ENCODE assay signal across 21 cellular contexts in the genomic region with DNA sequence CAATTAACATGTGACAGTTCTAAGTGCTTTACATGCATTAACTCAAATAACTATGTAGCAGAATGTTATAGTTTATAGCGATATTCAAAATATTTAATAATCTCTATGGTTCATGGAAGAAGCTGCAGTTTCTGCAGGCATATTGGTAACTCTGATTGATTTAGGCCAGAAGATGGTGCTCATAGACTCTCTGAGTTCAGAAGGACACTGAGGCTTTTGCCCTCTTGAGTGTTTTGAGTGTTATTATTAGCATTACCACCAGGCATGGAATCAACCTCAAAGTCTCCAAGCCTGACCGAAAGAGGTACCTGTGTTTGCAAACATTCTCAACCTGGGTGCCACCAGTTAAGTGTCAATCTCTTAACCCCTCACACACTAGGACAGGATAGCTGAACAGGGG.
DNase-seq lines count a peak whose midpoint lies in the region; ATAC-seq and TF ChIP-seq lines count a peak whose summit lies in the region.
"Had no signal": no experiment of that assay in that cellular context is flagged by ENCODE, and none has a peak within 500 bp of the region (broad histone marks: within the 10 kb centered on the region; RNA-seq: fewer than 3 reads in every experiment).

No MANE protein-coding gene starts in this region.

- no TSS peak for BruUV-seq in A673 (replicated peaks; lab: Mats Ljungman, UMichigan)

- peak; percentile 42 for TF ChIP-seq CTCF in A673 (conservative IDR thresholded peaks at IDR 0.05; ENCODE audit: low read depth, low read length)
- TF ChIP-seq CTCF in chondrocyte (IDR thresholded peaks at IDR 0.05): peak; percentile 35
- TF ChIP-seq CTCF in left lung (IDR thresholded peaks at IDR 0.05): no peak
- no peak for TF ChIP-seq CTCF in glutamatergic neuron (IDR thresholded peaks at IDR 0.05; ENCODE audit: partially characterized antibody, unreplicated experiment)

- H3K4me1 ChIP-seq in A673 (ENCODE audit: insufficient read depth, low read length, poor library complexity, severe bottlenecking) (peaks cover 17% of the 10 kb centered on the region), left lung (no peaks in the 10 kb centered on the region)
- H3K4me1 ChIP-seq: BE2C, SJCRH30 had no signal

- POLR2A ChIA-PET in A673 (lab: Charles Lee; ENCODE audit: low non-redundant PET): no interaction called here

- TF ChIP-seq RAD21 in Ishikawa (IDR thresholded peaks at IDR 0.05; ENCODE audit: low read depth): 0 out of 2 replicates have a peak, but pooled peaks have one; percentile 8

- H3K27ac Mint-ChIP-seq in chondrocyte (ENCODE audit: unreplicated experiment) (no peak overlapping the region), glutamatergic neuron (ENCODE audit: unreplicated experiment) (no peak overlapping the region)
- no peak overlapping the region for H3K27ac Mint-ChIP-seq in activated naive CD4-positive, alpha-beta T cell treated with anti-CD3 and anti-CD28 coated beads, Interleukin-2, amount 10 ng/mL, durations not matched to agents 7 days and 5 days
- H3K27ac Mint-ChIP-seq: CD4-positive, alpha-beta T cell had no signal

- H3K4me1 Mint-ChIP-seq in chondrocyte (ENCODE audit: low read depth) (no peaks in the 10 kb centered on the region), glutamatergic neuron (ENCODE audit: low read depth, unreplicated experiment) (no peaks in the 10 kb centered on the region)
- H3K4me1 Mint-ChIP-seq in activated naive CD4-positive, alpha-beta T cell treated with anti-CD3 and anti-CD28 coated beads, Interleukin-2, amount 10 ng/mL, durations not matched to agents 7 days and 5 days: no peaks in the 10 kb centered on the region

- peaks cover 4% of the 10 kb centered on the region for H3K36me3 Mint-ChIP-seq in chondrocyte (ENCODE audit: low read depth)
- H3K36me3 Mint-ChIP-seq in glutamatergic neuron (ENCODE audit: unreplicated experiment): no peaks in the 10 kb centered on the region
- H3K36me3 Mint-ChIP-seq in activated naive CD4-positive, alpha-beta T cell treated with anti-CD3 and anti-CD28 coated beads, Interleukin-2, amount 10 ng/mL, durations not matched to agents 7 days and 5 days: no peaks in the 10 kb centered on the region

- intact Hi-C loops in A673 (cut with micrococcal nuclease; ENCODE audit: unreplicated experiment): loop anchor here (2.0 to 5.0 kb wide), 2 partner anchors 121 to 677 kb away; no protein-coding TSS in a partner anchor
- intact Hi-C loops in left lung (cut with DNase I): no loop called here

- CTCF ChIA-PET in A673 (lab: Charles Lee): no interaction called here
- CTCF ChIA-PET in activated naive CD4-positive, alpha-beta T cell treated with anti-CD3 and anti-CD28 coated beads, Interleukin-2, amount 10 ng/mL, durations not matched to agents 7 days and 5 days (lab: Charles Lee): no interaction called here

- ATAC-seq in left lung: peak; percentile 30
- ATAC-seq: Panc1 had no signal

- H3K9me3 Mint-ChIP-seq in chondrocyte (ENCODE audit: low read depth): peaks cover 21% of the 10 kb centered on the region
- H3K9me3 Mint-ChIP-seq in glutamatergic neuron (ENCODE audit: unreplicated experiment): no peaks in the 10 kb centered on the region
- peaks cover 9% of the 10 kb centered on the region for H3K9me3 Mint-ChIP-seq in activated naive CD4-positive, alpha-beta T cell treated with anti-CD3 and anti-CD28 coated beads, Interleukin-2, amount 10 ng/mL, durations not matched to agents 7 days and 5 days

- H3K4me3 ChIP-seq in A673 (ENCODE audit: low read depth, low read length, poor library complexity, severe bottlenecking) (no peak overlapping the region), left lung (no peak overlapping the region)
- H3K4me3 ChIP-seq: SJCRH30 had no signal

- no peak for TF ChIP-seq EP300 in Ishikawa (IDR thresholded peaks at IDR 0.05; ENCODE audit: borderline replicate concordance)

- H3K27ac ChIP-seq in A673 (ENCODE audit: low read depth, low read length, poor library complexity, severe bottlenecking) (no peak overlapping the region), left lung (no peak overlapping the region)
- H3K27ac ChIP-seq: SJCRH30 had no signal

- H3K36me3 ChIP-seq in A673 (ENCODE audit: insufficient read depth, low read length, poor library complexity, severe bottlenecking) (no peaks in the 10 kb centered on the region), left lung (no peaks in the 10 kb centered on the region)
- H3K36me3 ChIP-seq: BE2C, SJCRH30 had no signal

- H3K9me3 ChIP-seq in A673 (ENCODE audit: low read depth, low read length, poor library complexity, severe bottlenecking): no peaks in the 10 kb centered on the region
- no peaks in the 10 kb centered on the region for H3K9me3 ChIP-seq in left lung
- H3K9me3 ChIP-seq: BE2C had no signal

- H3K27me3 Mint-ChIP-seq in chondrocyte (ENCODE audit: low read depth) (no peaks in the 10 kb centered on the region), glutamatergic neuron (ENCODE audit: unreplicated experiment) (no peaks in the 10 kb centered on the region)
- H3K27me3 Mint-ChIP-seq in activated naive CD4-positive, alpha-beta T cell treated with anti-CD3 and anti-CD28 coated beads, Interleukin-2, amount 10 ng/mL, durations not matched to agents 7 days and 5 days: no peaks in the 10 kb centered on the region
- H3K27me3 Mint-ChIP-seq: CD4-positive, alpha-beta T cell had no signal

- no peaks in the 10 kb centered on the region for H3K27me3 ChIP-seq in A673 (replicated peaks; ENCODE audit: insufficient read depth, low read depth, low read length, poor library complexity)
- H3K27me3 ChIP-seq in left lung: no peaks in the 10 kb centered on the region
- H3K27me3 ChIP-seq: BE2C, SJCRH30 had no signal

- DNase-seq in A673 (ENCODE audit: low spot score) (peak; percentile 49), chondrocyte (ENCODE audit: low spot score) (no peak), left lung (no peak), glutamatergic neuron (no peak), COR-L47 (lab: John Stamatoyannopoulos, UW) (no peak), NCI-H2227 (lab: John Stamatoyannopoulos, UW; ENCODE audit: unreplicated experiment) (no peak)
- no peak for DNase-seq in activated naive CD4-positive, alpha-beta T cell treated with anti-CD3 and anti-CD28 coated beads, Interleukin-2, amount 10 ng/mL, durations not matched to agents 7 days and 5 days
- DNase-seq: BE2C; CD4-positive, alpha-beta T cell; DMS153; EL; H7; KBM-7; NCI-H1105; NCI-H187; NCI-H2107; NCI-H345; NCI-H526 treated with DMSO at 0.1 percent for 48 hours had no signal

- H3K4me3 Mint-ChIP-seq in chondrocyte (ENCODE audit: unreplicated experiment) (no peak overlapping the region), glutamatergic neuron (ENCODE audit: unreplicated experiment) (no peak overlapping the region)
- no peak overlapping the region for H3K4me3 Mint-ChIP-seq in activated naive CD4-positive, alpha-beta T cell treated with anti-CD3 and anti-CD28 coated beads, Interleukin-2, amount 10 ng/mL, durations not matched to agents 7 days and 5 days
- H3K4me3 Mint-ChIP-seq: CD4-positive, alpha-beta T cell had no signal

TF ChIP-seq in Ishikawa, 13 proteins besides CTCF, POLR2A, EP300 and RAD21:
- TF ChIP-seq, protein P1, sequence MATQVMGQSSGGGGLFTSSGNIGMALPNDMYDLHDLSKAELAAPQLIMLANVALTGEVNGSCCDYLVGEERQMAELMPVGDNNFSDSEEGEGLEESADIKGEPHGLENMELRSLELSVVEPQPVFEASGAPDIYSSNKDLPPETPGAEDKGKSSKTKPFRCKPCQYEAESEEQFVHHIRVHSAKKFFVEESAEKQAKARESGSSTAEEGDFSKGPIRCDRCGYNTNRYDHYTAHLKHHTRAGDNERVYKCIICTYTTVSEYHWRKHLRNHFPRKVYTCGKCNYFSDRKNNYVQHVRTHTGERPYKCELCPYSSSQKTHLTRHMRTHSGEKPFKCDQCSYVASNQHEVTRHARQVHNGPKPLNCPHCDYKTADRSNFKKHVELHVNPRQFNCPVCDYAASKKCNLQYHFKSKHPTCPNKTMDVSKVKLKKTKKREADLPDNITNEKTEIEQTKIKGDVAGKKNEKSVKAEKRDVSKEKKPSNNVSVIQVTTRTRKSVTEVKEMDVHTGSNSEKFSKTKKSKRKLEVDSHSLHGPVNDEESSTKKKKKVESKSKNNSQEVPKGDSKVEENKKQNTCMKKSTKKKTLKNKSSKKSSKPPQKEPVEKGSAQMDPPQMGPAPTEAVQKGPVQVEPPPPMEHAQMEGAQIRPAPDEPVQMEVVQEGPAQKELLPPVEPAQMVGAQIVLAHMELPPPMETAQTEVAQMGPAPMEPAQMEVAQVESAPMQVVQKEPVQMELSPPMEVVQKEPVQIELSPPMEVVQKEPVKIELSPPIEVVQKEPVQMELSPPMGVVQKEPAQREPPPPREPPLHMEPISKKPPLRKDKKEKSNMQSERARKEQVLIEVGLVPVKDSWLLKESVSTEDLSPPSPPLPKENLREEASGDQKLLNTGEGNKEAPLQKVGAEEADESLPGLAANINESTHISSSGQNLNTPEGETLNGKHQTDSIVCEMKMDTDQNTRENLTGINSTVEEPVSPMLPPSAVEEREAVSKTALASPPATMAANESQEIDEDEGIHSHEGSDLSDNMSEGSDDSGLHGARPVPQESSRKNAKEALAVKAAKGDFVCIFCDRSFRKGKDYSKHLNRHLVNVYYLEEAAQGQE (IDR thresholded peaks at IDR 0.05; ENCODE audit: low read depth): no peak
- TF ChIP-seq, protein P2, sequence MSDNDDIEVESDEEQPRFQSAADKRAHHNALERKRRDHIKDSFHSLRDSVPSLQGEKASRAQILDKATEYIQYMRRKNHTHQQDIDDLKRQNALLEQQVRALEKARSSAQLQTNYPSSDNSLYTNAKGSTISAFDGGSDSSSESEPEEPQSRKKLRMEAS (IDR thresholded peaks at IDR 0.05): no peak
- no peak for TF ChIP-seq NFIC (IDR thresholded peaks at IDR 0.05)
- TF ChIP-seq FOXM1 (IDR thresholded peaks at IDR 0.05; ENCODE audit: borderline replicate concordance, low read depth): no peak
- TF ChIP-seq EGR1 (IDR thresholded peaks at IDR 0.05): no peak
- TF ChIP-seq, protein P3, sequence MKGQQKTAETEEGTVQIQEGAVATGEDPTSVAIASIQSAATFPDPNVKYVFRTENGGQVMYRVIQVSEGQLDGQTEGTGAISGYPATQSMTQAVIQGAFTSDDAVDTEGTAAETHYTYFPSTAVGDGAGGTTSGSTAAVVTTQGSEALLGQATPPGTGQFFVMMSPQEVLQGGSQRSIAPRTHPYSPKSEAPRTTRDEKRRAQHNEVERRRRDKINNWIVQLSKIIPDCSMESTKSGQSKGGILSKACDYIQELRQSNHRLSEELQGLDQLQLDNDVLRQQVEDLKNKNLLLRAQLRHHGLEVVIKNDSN (IDR thresholded peaks at IDR 0.05): no peak
- TF ChIP-seq YY1 (IDR thresholded peaks at IDR 0.05; ENCODE audit: low read depth): no peak
- TF ChIP-seq TAF1 (IDR thresholded peaks at IDR 0.05; ENCODE audit: low read depth): no peak
- no peak for TF ChIP-seq TCF12 (IDR thresholded peaks at IDR 0.05; ENCODE audit: low read depth)

Comparison
In these comparisons a context has a peak if more than half of its experiments do, and no peak if none do; other contexts are left out.
1. CTCF ChIP-seq: peak in A673 (single experiment) and chondrocyte (single experiment); none in left lung (0 of 2) and glutamatergic neuron (single experiment).